Comparison of ENCODE assay signal across 2 cellular contexts in the genomic region with DNA sequence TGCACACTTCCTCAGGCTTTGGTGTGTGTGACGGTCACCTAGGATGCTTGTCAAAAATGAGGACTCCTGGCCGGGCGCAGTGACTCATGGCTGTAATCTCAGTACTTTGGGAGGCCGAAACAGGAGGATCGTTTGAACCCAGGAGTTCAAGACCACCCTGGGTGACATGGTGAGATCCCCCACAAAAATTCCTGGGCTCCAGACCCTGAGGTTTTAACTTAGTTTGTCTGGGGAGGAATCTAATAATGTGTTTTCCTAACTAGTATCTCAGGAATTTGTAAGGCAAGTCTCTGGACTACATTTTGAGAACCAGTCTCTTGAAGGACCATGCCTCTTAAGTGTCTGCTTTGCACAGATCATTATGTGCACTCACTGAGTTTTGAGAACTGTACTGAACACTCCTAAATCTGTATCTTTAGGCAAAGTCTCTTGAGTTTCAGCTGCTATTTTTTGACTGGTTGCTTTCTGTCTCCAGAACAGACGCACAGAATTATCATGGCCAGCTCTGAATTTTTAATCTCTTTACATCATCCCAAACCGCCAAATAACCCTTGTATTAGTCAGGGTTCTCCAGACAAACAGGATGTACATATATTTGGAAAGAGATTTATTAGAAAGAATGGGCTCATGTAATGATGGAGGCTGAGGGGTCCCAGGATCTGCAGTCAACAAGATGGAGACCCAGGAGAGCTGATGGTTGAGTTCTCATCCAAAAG.
TF ChIP-seq lines count a peak whose summit lies in the region.

No MANE protein-coding gene starts in this region.

TF ChIP-seq in SK-N-SH, 30 proteins besides CTCF, POLR2A, EP300 and RAD21 (continued from another document):
- TF ChIP-seq, protein P1, sequence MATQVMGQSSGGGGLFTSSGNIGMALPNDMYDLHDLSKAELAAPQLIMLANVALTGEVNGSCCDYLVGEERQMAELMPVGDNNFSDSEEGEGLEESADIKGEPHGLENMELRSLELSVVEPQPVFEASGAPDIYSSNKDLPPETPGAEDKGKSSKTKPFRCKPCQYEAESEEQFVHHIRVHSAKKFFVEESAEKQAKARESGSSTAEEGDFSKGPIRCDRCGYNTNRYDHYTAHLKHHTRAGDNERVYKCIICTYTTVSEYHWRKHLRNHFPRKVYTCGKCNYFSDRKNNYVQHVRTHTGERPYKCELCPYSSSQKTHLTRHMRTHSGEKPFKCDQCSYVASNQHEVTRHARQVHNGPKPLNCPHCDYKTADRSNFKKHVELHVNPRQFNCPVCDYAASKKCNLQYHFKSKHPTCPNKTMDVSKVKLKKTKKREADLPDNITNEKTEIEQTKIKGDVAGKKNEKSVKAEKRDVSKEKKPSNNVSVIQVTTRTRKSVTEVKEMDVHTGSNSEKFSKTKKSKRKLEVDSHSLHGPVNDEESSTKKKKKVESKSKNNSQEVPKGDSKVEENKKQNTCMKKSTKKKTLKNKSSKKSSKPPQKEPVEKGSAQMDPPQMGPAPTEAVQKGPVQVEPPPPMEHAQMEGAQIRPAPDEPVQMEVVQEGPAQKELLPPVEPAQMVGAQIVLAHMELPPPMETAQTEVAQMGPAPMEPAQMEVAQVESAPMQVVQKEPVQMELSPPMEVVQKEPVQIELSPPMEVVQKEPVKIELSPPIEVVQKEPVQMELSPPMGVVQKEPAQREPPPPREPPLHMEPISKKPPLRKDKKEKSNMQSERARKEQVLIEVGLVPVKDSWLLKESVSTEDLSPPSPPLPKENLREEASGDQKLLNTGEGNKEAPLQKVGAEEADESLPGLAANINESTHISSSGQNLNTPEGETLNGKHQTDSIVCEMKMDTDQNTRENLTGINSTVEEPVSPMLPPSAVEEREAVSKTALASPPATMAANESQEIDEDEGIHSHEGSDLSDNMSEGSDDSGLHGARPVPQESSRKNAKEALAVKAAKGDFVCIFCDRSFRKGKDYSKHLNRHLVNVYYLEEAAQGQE (IDR thresholded peaks at IDR 0.05; ENCODE audit: low read depth, low read length): no peak
- TF ChIP-seq RCOR1 (IDR thresholded peaks at IDR 0.05; ENCODE audit: low read length) (no peak), GATA2 (CRISPR knock-in tag; IDR thresholded peaks at IDR 0.05) (no peak)
- TF ChIP-seq, protein P2, sequence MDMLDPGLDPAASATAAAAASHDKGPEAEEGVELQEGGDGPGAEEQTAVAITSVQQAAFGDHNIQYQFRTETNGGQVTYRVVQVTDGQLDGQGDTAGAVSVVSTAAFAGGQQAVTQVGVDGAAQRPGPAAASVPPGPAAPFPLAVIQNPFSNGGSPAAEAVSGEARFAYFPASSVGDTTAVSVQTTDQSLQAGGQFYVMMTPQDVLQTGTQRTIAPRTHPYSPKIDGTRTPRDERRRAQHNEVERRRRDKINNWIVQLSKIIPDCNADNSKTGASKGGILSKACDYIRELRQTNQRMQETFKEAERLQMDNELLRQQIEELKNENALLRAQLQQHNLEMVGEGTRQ (IDR thresholded peaks at IDR 0.05; ENCODE audit: borderline replicate concordance, low read depth, low read length): no peak

TF ChIP-seq in SK-N-SH treated with all-trans-retinoic acid at 6 μM for 48 hours, 23 proteins besides CTCF, POLR2A, EP300 and RAD21 (continued from another document):
- TF ChIP-seq, protein P3, sequence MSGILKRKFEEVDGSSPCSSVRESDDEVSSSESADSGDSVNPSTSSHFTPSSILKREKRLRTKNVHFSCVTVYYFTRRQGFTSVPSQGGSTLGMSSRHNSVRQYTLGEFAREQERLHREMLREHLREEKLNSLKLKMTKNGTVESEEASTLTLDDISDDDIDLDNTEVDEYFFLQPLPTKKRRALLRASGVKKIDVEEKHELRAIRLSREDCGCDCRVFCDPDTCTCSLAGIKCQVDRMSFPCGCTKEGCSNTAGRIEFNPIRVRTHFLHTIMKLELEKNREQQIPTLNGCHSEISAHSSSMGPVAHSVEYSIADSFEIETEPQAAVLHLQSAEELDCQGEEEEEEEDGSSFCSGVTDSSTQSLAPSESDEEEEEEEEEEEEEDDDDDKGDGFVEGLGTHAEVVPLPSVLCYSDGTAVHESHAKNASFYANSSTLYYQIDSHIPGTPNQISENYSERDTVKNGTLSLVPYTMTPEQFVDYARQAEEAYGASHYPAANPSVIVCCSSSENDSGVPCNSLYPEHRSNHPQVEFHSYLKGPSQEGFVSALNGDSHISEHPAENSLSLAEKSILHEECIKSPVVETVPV (CRISPR knock-in tag; IDR thresholded peaks at IDR 0.05): no peak
- TF ChIP-seq BACH2 (CRISPR knock-in tag; IDR thresholded peaks at IDR 0.05; ENCODE audit: borderline replicate concordance): no peak
- no peak for TF ChIP-seq TCF4 (CRISPR knock-in tag; IDR thresholded peaks at IDR 0.05; ENCODE audit: borderline replicate concordance)
- TF ChIP-seq ZNF565 (CRISPR knock-in tag; conservative IDR thresholded peaks at IDR 0.05; ENCODE audit: low read depth): no peak
- no peak for TF ChIP-seq ZNF8 (CRISPR knock-in tag; IDR thresholded peaks at IDR 0.05)
- TF ChIP-seq ZFP30 (CRISPR knock-in tag; IDR thresholded peaks at IDR 0.05): no peak
- TF ChIP-seq ZNF70 (CRISPR knock-in tag; IDR thresholded peaks at IDR 0.05): no peak
- no peak for TF ChIP-seq ARNTL (CRISPR knock-in tag; IDR thresholded peaks at IDR 0.05; ENCODE audit: borderline replicate concordance, low read depth)
- no peak for TF ChIP-seq PPARA (CRISPR knock-in tag; IDR thresholded peaks at IDR 0.05; ENCODE audit: borderline replicate concordance)
- no peak for TF ChIP-seq ISL1 (CRISPR knock-in tag; IDR thresholded peaks at IDR 0.05)
- TF ChIP-seq, protein P4, sequence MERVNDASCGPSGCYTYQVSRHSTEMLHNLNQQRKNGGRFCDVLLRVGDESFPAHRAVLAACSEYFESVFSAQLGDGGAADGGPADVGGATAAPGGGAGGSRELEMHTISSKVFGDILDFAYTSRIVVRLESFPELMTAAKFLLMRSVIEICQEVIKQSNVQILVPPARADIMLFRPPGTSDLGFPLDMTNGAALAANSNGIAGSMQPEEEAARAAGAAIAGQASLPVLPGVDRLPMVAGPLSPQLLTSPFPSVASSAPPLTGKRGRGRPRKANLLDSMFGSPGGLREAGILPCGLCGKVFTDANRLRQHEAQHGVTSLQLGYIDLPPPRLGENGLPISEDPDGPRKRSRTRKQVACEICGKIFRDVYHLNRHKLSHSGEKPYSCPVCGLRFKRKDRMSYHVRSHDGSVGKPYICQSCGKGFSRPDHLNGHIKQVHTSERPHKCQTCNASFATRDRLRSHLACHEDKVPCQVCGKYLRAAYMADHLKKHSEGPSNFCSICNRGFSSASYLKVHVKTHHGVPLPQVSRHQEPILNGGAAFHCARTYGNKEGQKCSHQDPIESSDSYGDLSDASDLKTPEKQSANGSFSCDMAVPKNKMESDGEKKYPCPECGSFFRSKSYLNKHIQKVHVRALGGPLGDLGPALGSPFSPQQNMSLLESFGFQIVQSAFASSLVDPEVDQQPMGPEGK (CRISPR knock-in tag; IDR thresholded peaks at IDR 0.05; ENCODE audit: borderline replicate concordance): no peak
- TF ChIP-seq RARB (CRISPR knock-in tag; IDR thresholded peaks at IDR 0.05): no peak
- TF ChIP-seq OSR1 (CRISPR knock-in tag; IDR thresholded peaks at IDR 0.05): no peak
